ENCODE assay signal across 19 cellular contexts in the genomic region with DNA sequence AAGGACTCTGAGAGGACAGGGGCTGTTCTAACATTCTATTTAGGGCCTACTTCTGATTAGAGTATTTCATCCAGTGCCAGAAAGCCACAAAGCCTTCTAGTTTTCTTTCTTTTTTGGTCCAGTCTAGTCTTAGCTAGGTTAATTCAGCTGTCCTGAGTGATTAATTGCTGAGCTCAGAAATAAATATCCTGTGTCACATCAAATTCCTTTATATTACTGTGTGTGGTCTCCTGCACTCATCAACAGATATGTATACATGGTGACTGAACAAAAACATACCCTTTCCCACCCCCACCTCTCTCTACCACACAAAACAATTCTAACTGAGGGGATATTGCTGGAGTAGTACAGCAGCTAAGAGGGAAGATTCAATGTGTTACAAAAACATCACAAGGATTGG.
"Had no signal": no experiment of that assay in that cellular context is flagged by ENCODE, and none has a peak within 500 bp of the region (broad histone marks: within the 10 kb centered on the region; RNA-seq: fewer than 3 reads in every experiment).

No MANE protein-coding gene starts in this region.

- H3K9me3 Mint-ChIP-seq: activated naive CD4-positive, alpha-beta T cell treated with anti-CD3 and anti-CD28 coated beads for 36 hours; endodermal cell; neural progenitor cell had no signal

- H3K4me1 Mint-ChIP-seq: activated CD4-positive, alpha-beta T cell treated with anti-CD3 and anti-CD28 coated beads for 36 hours; endodermal cell; memory B cell; neural progenitor cell had no signal

- ATAC-seq: activated CD4-positive, alpha-beta T cell treated with anti-CD3 and anti-CD28 coated beads for 36 hours; gastroesophageal sphincter; heart left ventricle; mucosa of descending colon; right cardiac atrium; stimulated activated naive CD8-positive, alpha-beta T cell treated with anti-CD3 and anti-CD28 coated beads, Interleukin-15, Interleukin-2, amounts not matched to agents 100 U/mL and 50 U/mL, for 24 hours; WTC11 had no signal

- H3K4me3 Mint-ChIP-seq: activated CD4-positive, alpha-beta T cell treated with anti-CD3 and anti-CD28 coated beads for 36 hours; activated naive CD4-positive, alpha-beta T cell treated with anti-CD3 and anti-CD28 coated beads for 36 hours; endodermal cell; memory B cell; neural progenitor cell; WTC11 had no signal

- H3K36me3 Mint-ChIP-seq: memory B cell, neural progenitor cell, WTC11 had no signal

- H3K27ac Mint-ChIP-seq: activated CD4-positive, alpha-beta T cell treated with anti-CD3 and anti-CD28 coated beads for 36 hours; activated naive CD4-positive, alpha-beta T cell treated with anti-CD3 and anti-CD28 coated beads for 36 hours; endodermal cell; memory B cell; neural progenitor cell; WTC11 had no signal

- DNase-seq: activated CD4-positive, alpha-beta T cell treated with anti-CD3 and anti-CD28 coated beads for 36 hours; activated CD4-positive, alpha-beta T cell treated with anti-CD3 and anti-CD28 coated beads, Interleukin-2, amount 50 U/mL, for 48 hours; activated effector memory CD4-positive, alpha-beta T cell treated with Interleukin-2 at 50 U/mL for 16 hours; activated naive CD4-positive, alpha-beta T cell treated with anti-CD3 and anti-CD28 coated beads for 36 hours; activated T-cell treated with anti-CD3 and anti-CD28 coated beads, Interleukin-2, amount 50 U/mL, for 48 hours; amygdala; cortex of kidney; endodermal cell; heart left ventricle; mucosa of descending colon; right cardiac atrium; stimulated activated CD4-positive, alpha-beta T cell treated with anti-CD3 and anti-CD28 coated beads, Interleukin-4, amount 100 ng/mL, for 4 hours; stimulated activated naive CD8-positive, alpha-beta T cell treated with anti-CD3 and anti-CD28 coated beads, Interleukin-15, Interleukin-2, amounts not matched to agents 100 U/mL and 50 U/mL, for 24 hours; T-helper 9 cell; upper lobe of left lung had no signal

- H3K27me3 Mint-ChIP-seq: activated CD4-positive, alpha-beta T cell treated with anti-CD3 and anti-CD28 coated beads for 36 hours; memory B cell had no signal
